ENCODE assay signal across 32 cellular contexts in the genomic region with DNA sequence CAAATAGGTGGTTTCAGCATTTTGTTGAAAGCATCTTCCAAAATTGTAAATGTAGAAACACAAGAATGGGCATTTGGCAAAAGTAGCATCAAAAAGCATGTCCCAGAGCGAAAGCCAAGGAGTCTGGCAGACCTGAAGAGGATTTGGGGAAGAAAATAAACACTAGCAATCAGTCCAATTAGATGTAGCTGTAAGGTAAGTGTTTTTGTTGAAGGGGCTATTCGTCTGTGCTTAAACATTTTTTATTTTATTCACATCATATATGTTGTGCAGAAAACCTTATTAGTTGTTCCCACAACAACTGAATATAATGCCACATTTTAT.
DNase-seq lines count a peak whose midpoint lies in the region; ATAC-seq, FAIRE-seq and TF ChIP-seq lines count a peak whose summit lies in the region.
"Had no signal": no experiment of that assay in that cellular context is flagged by ENCODE, and none has a peak within 500 bp of the region (broad histone marks: within the 10 kb centered on the region; RNA-seq: fewer than 3 reads in every experiment).

No MANE protein-coding gene starts in this region.

- no peaks in the 10 kb centered on the region for H4K20me1 ChIP-seq in PC-3 (ENCODE audit: low read length)
- no peaks in the 10 kb centered on the region for H4K20me1 ChIP-seq in H1 (replicated peaks in 1 of 2; ENCODE audit: control insufficient read depth in 1 of 2, insufficient read depth in 2 of 2, low read length in 2 of 2)

- no peak overlapping the region for H2BK120ac ChIP-seq in H1 (replicated peaks; ENCODE audit: low read depth, low read length)

- no peak overlapping the region for H4K5ac ChIP-seq in H1 (ENCODE audit: insufficient read length, low read depth, low read length)

- no peak for TF ChIP-seq EP300 in H1 (IDR thresholded peaks at IDR 0.05; ENCODE audit: borderline replicate concordance in 1 of 2, low read depth in 2 of 2, low read length in 2 of 2)

- H3K4me1 ChIP-seq in ES-I3 (ENCODE audit: insufficient read depth, low read length) (no peaks in the 10 kb centered on the region), PC-3 (ENCODE audit: insufficient read depth, low read length) (peaks cover 10% of the 10 kb centered on the region; the same call in 1 of the 2 replicates), H1 (replicated peaks in 1 of 4; ENCODE audit: control insufficient read depth in 3 of 4, insufficient read depth in 4 of 4, low read length in 3 of 4) (no peaks in the 10 kb centered on the region)
- H3K4me1 ChIP-seq: esophagus muscularis mucosa, right atrium auricular region, upper lobe of left lung had no signal

- ATAC-seq in PC-3 (peak; percentile 74), GM21528 (IDR thresholded peaks at IDR 0.05; ENCODE audit: low FRiP score, unreplicated experiment) (no peak), HG03457 (IDR thresholded peaks at IDR 0.05; ENCODE audit: unreplicated experiment) (no peak)
- ATAC-seq: activated CD8-positive, alpha-beta T cell treated with anti-CD3 and anti-CD28 coated beads, Interleukin-2, amount 10 ng/mL, durations not matched to agents 7 days and 5 days had no signal

- BruUV-seq in PC-3 (replicated peaks; lab: Mats Ljungman, UMichigan), result TSS peak; percentile 71

- H3K23me2 ChIP-seq in H1 (ENCODE audit: low read depth, low read length), result no peaks in the 10 kb centered on the region

- no peak overlapping the region for H3K56ac ChIP-seq in H1 (replicated peaks; ENCODE audit: insufficient read length, low read depth, low read length)

- H3K9ac ChIP-seq in ES-I3 (ENCODE audit: low read depth, low read length), result peak overlapping the region; percentile 33
- H3K9ac ChIP-seq in PC-3 (ENCODE audit: low read length), result peak overlapping the region; percentile 87
- H3K9ac ChIP-seq in H1 (replicated peaks in 1 of 4; ENCODE audit: extremely low read depth in 1 of 4, low read depth in 3 of 4, low read length in 3 of 4), result no peak overlapping the region

- H3K79me1 ChIP-seq in H1 (ENCODE audit: low read depth, low read length), result no peaks in the 10 kb centered on the region

- 97% methylated on average over 2 of the region's 2 CpGs; no CpG with 5 or more reads in 1 of the 2 experiments for WGBS in H1 (ENCODE audit: extremely low coverage in 1 of 2, insufficient coverage in 1 of 2, insufficient read length in 1 of 2, insufficient replicate concordance in 2 of 2, low coverage in 1 of 2, low lambda C conversion rate in 2 of 2, missing lambda C conversion rate in 1 of 2), 2 experiments

- H2BK15ac ChIP-seq in H1 (ENCODE audit: low read length), result no peak overlapping the region

- H3K27me3 ChIP-seq in PC-3 (ENCODE audit: low read length), result no peaks in the 10 kb centered on the region
- no peaks in the 10 kb centered on the region for H3K27me3 ChIP-seq in H1 (replicated peaks in 1 of 4; ENCODE audit: control insufficient read depth in 3 of 4, extremely low read depth in 1 of 4, insufficient read depth in 3 of 4, low read length in 3 of 4)
- H3K27me3 ChIP-seq: brain microvascular endothelial cell, esophagus muscularis mucosa, right atrium auricular region, upper lobe of left lung had no signal

- H3K9me2 ChIP-seq in PC-3 (replicated peaks; ENCODE audit: low read length), result no peaks in the 10 kb centered on the region

- peak overlapping the region; percentile 85 for H3K27ac ChIP-seq in PC-3 (ENCODE audit: low read length)
- H3K27ac ChIP-seq in H1 (ENCODE audit: low read depth, low read length), result no peak overlapping the region
- H3K27ac ChIP-seq: brain microvascular endothelial cell, esophagus muscularis mucosa, right atrium auricular region, upper lobe of left lung, VCaP had no signal

- H3K4me3 ChIP-seq in PC-3 (ENCODE audit: low read length), result peak overlapping the region; percentile 83
- H3K4me3 ChIP-seq in H1 (ENCODE audit: extremely low read depth in 1 of 4, insufficient read depth in 2 of 4, low read depth in 3 of 4, low read length in 4 of 4), result no peak overlapping the region
- H3K4me3 ChIP-seq: esophagus muscularis mucosa, right atrium auricular region, upper lobe of left lung had no signal

- H3K14ac ChIP-seq in H1 (ENCODE audit: insufficient read length), result no peak overlapping the region

- H2BK20ac ChIP-seq in H1 (ENCODE audit: low read length), result no peak overlapping the region

- no peak overlapping the region for H4K8ac ChIP-seq in H1 (ENCODE audit: extremely low read depth, insufficient read depth, low read length)

- H3K79me2 ChIP-seq in PC-3 (ENCODE audit: low read length) (peaks cover 20% of the 10 kb centered on the region), H1 (ENCODE audit: control insufficient read depth in 1 of 2, insufficient read depth in 2 of 2, low read length in 2 of 2) (no peaks in the 10 kb centered on the region)

- CTCF ChIA-PET in PC-3 (lab: Charles Lee) (no interaction called here), H1 (lab: Charles Lee; ENCODE audit: partially characterized antibody) (no interaction called here)

- H2BK12ac ChIP-seq in H1 (ENCODE audit: low read depth, low read length), result no peak overlapping the region

- POLR2A ChIA-PET in PC-3 (lab: Charles Lee; ENCODE audit: unreplicated experiment) (no interaction called here), H1 (lab: Charles Lee; ENCODE audit: partially characterized antibody) (no interaction called here)

- peak overlapping the region; percentile 85 for H4K91ac ChIP-seq in H1 (replicated peaks; ENCODE audit: insufficient read length, low read length)

- H2AK5ac ChIP-seq in H1 (ENCODE audit: low read depth, low read length), result no peak overlapping the region

- H3K9me3 ChIP-seq in ES-I3 (ENCODE audit: control insufficient read depth, insufficient read depth, low read length), result no peaks in the 10 kb centered on the region
- no peaks in the 10 kb centered on the region for H3K9me3 ChIP-seq in PC-3 (ENCODE audit: low read length)
- no peaks in the 10 kb centered on the region for H3K9me3 ChIP-seq in H1 (ENCODE audit: insufficient read depth in 2 of 2, low read depth in 1 of 2, low read length in 1 of 2)
- H3K9me3 ChIP-seq: esophagus muscularis mucosa, right atrium auricular region, upper lobe of left lung had no signal

- TF ChIP-seq RAD21 in H1 (IDR thresholded peaks at IDR 0.05 in 1 of 2, conservative IDR thresholded peaks at IDR 0.05 in 1 of 2; ENCODE audit: low read depth in 2 of 2, low read length in 2 of 2), result no peak

- no peak overlapping the region for H2BK5ac ChIP-seq in H1 (ENCODE audit: low read depth, low read length)

- no peaks in the 10 kb centered on the region for H3F3A ChIP-seq in PC-3 (ENCODE audit: low read length, unreplicated experiment)

- TF ChIP-seq CTCF in PC-3 (conservative IDR thresholded peaks at IDR 0.05; ENCODE audit: low read depth, low read length), result no peak
- no peak for TF ChIP-seq CTCF in H1 (IDR thresholded peaks at IDR 0.05; ENCODE audit: control extremely low read depth in 1 of 3, insufficient read depth in 1 of 3, low read depth in 1 of 3, low read length in 3 of 3)

- intact Hi-C loops in PC-3 (cut with micrococcal nuclease), result no loop called here

- peak overlapping the region; percentile 85 for H3K4me2 ChIP-seq in PC-3 (ENCODE audit: low read length)
- H3K4me2 ChIP-seq in H1 (ENCODE audit: insufficient read depth in 1 of 2, low read depth in 2 of 2, low read length in 2 of 2), result no peak overlapping the region

- no peak overlapping the region for H3K23ac ChIP-seq in H1 (ENCODE audit: insufficient read length)

- no peak overlapping the region for H3K18ac ChIP-seq in H1 (ENCODE audit: extremely low read depth, low read length)

- TF ChIP-seq POLR2A in H1 (IDR thresholded peaks at IDR 0.05; ENCODE audit: control extremely low read depth in 1 of 2, low read depth in 2 of 2, low read length in 2 of 2), result no peak

- no peak overlapping the region for H3K4ac ChIP-seq in H1 (replicated peaks; ENCODE audit: insufficient read length, low read depth, low read length)

- peak; percentile 38 for DNase-seq in NCI-H2029 treated with DMSO at 0.1 percent for 48 hours (lab: John Stamatoyannopoulos, UW)
- DNase-seq in NCI-H2029 (lab: John Stamatoyannopoulos, UW), result no peak
- DNase-seq in PC-3, result peak; percentile 52
- DNase-seq in H1 (ENCODE audit: low read depth in 1 of 2, low spot score in 2 of 2), result no peak
- DNase-seq in iPS-NIHi7 (ENCODE audit: extremely low spot score), result no peak
- DNase-seq: activated CD4-positive, alpha-beta T cell treated with anti-CD3 and anti-CD28 coated beads for 4 hours; activated CD8-positive, alpha-beta T cell treated with anti-CD3 and anti-CD28 coated beads, Interleukin-2, amount 10 ng/mL, durations not matched to agents 7 days and 5 days; activated naive CD4-positive, alpha-beta T cell treated with anti-CD3 and anti-CD28 coated beads, Interleukin-2, amount 10 ng/mL, durations not matched to agents 7 days and 5 days; AML-193; brain microvascular endothelial cell; CD4-positive, alpha-beta T cell; cerebellar nuclear complex; DMS153; foreskin fibroblast; KG1; MM.1S; NCI-H1417 treated with DMSO at 0.1 percent for 48 hours; NCI-H2081 treated with DMSO at 0.1 percent for 48 hours; OCI-M1; small intestine; stimulated activated naive CD4-positive, alpha-beta T cell; upper lobe of left lung had no signal

- H3K36me3 ChIP-seq in ES-I3 (ENCODE audit: insufficient read depth, low read length) (no peaks in the 10 kb centered on the region), PC-3 (ENCODE audit: low read depth, low read length) (peaks cover 10% of the 10 kb centered on the region; the same call in 1 of the 2 replicates), H1 (ENCODE audit: control insufficient read depth in 2 of 4, insufficient read depth in 4 of 4, low read length in 3 of 4) (no peaks in the 10 kb centered on the region)
- H3K36me3 ChIP-seq: brain microvascular endothelial cell, esophagus muscularis mucosa, right atrium auricular region, upper lobe of left lung had no signal

- no peak for FAIRE-seq in H1 (lab: Jason Lieb, UNC)
- FAIRE-seq: endometrium, G401.6, HTR-8/SVneo, keratinocyte, small intestine had no signal

- H2AFZ ChIP-seq in PC-3 (ENCODE audit: low read length) (peak overlapping the region; percentile 91), H1 (ENCODE audit: low read length) (peak overlapping the region; percentile 87)

TF ChIP-seq in H1, 55 proteins besides CTCF, POLR2A, EP300 and RAD21 (continues in another document):
- TF ChIP-seq ZNF274 (IDR thresholded peaks at IDR 0.05; ENCODE audit: borderline replicate concordance, extremely low read depth, low read length) (no peak), SP2 (IDR thresholded peaks at IDR 0.05; ENCODE audit: low read length) (no peak), E2F6 (IDR thresholded peaks at IDR 0.05) (no peak), HDAC6 (IDR thresholded peaks at IDR 0.05; ENCODE audit: low read depth, low read length) (no peak), CTBP2 (IDR thresholded peaks at IDR 0.05; ENCODE audit: borderline replicate concordance, insufficient read depth, insufficient read length, low read length) (no peak), MAFK (IDR thresholded peaks at IDR 0.05; ENCODE audit: low read depth, low read length) (no peak), TEAD4 (IDR thresholded peaks at IDR 0.05; ENCODE audit: low read depth, low read length) (no peak)

Comparison
In these comparisons a context has a peak if more than half of its experiments do, and no peak if none do; other contexts are left out.
1. DNase-seq: peak in NCI-H2029 treated with DMSO at 0.1 percent for 48 hours (single experiment) and PC-3 (single experiment); none in NCI-H2029 (single experiment), H1 (0 of 2) and iPS-NIHi7 (single experiment).
2. H3K9ac ChIP-seq: peak in ES-I3 (single experiment) and PC-3 (single experiment); none in H1 (0 of 4).